Comparison of ENCODE assay signal across 1 cellular context in the genomic region with DNA sequence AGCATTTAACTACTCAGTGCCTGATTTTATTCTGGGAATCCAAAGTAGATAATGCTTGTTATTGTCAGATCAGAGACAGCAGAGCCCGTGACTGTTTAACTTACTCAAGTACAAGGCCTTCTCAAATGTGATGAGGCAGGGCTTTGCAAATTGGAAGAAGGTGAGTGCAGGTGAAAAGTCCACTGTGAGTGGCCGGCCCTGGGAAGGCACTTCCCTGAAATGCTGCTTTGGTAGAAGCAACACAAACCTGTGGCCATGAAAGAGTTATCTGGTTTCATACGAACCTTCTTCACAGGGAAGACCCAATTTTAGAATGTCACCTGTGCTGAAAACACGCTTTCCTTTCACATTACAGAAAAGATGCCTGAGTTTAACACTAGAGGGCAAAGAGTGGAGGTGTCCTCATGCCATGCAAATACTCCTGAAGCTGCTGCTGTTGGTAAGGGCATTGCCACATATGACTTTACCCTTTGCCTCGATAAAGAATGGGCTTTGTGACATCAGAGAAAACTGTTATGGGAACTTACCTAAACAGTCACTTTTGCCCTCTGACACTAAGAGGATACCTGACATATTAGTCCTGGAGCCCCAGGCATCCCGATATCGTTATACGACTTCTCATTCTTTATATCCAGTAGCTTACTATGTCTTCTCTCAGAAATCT.
A peak's percentile ranks its signal among the peaks of the same experiment; 100 is the strongest.
TF ChIP-seq lines count a peak whose summit lies in the region.

No MANE protein-coding gene starts in this region.

TF ChIP-seq in liver, 16 proteins besides CTCF, POLR2A, EP300 and RAD21:
- TF ChIP-seq NR2F2 (IDR thresholded peaks at IDR 0.05) (peak; percentile 28), FOXA1 (IDR thresholded peaks at IDR 0.05) (no peak), RXRA (IDR thresholded peaks at IDR 0.05) (peak; percentile 95 to 99), FOXA2 (IDR thresholded peaks at IDR 0.05) (no peak), SP1 (IDR thresholded peaks at IDR 0.05) (peak; percentile 95), JUND (IDR thresholded peaks at IDR 0.05) (peak; percentile 58 to 79), TAF1 (conservative IDR thresholded peaks at IDR 0.05) (no peak), YY1 (IDR thresholded peaks at IDR 0.05) (peak; percentile 62), HNF4A (conservative IDR thresholded peaks at IDR 0.05) (peak; percentile 84 to 86), HNF4G (IDR thresholded peaks at IDR 0.05) (peak; percentile 69), EGR1 (IDR thresholded peaks at IDR 0.05; ENCODE audit: low read depth in 2 of 2) (no peak), GABPA (IDR thresholded peaks at IDR 0.05 in 1 of 2, conservative IDR thresholded peaks at IDR 0.05 in 1 of 2) (no peak)
- TF ChIP-seq, protein P1, sequence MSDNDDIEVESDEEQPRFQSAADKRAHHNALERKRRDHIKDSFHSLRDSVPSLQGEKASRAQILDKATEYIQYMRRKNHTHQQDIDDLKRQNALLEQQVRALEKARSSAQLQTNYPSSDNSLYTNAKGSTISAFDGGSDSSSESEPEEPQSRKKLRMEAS (IDR thresholded peaks at IDR 0.05), result peak; percentile 37
- TF ChIP-seq, protein P2, sequence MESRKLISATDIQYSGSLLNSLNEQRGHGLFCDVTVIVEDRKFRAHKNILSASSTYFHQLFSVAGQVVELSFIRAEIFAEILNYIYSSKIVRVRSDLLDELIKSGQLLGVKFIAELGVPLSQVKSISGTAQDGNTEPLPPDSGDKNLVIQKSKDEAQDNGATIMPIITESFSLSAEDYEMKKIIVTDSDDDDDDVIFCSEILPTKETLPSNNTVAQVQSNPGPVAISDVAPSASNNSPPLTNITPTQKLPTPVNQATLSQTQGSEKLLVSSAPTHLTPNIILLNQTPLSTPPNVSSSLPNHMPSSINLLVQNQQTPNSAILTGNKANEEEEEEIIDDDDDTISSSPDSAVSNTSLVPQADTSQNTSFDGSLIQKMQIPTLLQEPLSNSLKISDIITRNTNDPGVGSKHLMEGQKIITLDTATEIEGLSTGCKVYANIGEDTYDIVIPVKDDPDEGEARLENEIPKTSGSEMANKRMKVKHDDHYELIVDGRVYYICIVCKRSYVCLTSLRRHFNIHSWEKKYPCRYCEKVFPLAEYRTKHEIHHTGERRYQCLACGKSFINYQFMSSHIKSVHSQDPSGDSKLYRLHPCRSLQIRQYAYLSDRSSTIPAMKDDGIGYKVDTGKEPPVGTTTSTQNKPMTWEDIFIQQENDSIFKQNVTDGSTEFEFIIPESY (IDR thresholded peaks at IDR 0.05), result no peak
- TF ChIP-seq, protein P3, sequence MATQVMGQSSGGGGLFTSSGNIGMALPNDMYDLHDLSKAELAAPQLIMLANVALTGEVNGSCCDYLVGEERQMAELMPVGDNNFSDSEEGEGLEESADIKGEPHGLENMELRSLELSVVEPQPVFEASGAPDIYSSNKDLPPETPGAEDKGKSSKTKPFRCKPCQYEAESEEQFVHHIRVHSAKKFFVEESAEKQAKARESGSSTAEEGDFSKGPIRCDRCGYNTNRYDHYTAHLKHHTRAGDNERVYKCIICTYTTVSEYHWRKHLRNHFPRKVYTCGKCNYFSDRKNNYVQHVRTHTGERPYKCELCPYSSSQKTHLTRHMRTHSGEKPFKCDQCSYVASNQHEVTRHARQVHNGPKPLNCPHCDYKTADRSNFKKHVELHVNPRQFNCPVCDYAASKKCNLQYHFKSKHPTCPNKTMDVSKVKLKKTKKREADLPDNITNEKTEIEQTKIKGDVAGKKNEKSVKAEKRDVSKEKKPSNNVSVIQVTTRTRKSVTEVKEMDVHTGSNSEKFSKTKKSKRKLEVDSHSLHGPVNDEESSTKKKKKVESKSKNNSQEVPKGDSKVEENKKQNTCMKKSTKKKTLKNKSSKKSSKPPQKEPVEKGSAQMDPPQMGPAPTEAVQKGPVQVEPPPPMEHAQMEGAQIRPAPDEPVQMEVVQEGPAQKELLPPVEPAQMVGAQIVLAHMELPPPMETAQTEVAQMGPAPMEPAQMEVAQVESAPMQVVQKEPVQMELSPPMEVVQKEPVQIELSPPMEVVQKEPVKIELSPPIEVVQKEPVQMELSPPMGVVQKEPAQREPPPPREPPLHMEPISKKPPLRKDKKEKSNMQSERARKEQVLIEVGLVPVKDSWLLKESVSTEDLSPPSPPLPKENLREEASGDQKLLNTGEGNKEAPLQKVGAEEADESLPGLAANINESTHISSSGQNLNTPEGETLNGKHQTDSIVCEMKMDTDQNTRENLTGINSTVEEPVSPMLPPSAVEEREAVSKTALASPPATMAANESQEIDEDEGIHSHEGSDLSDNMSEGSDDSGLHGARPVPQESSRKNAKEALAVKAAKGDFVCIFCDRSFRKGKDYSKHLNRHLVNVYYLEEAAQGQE (IDR thresholded peaks at IDR 0.05), result peak; percentile 68
- TF ChIP-seq, protein P4, sequence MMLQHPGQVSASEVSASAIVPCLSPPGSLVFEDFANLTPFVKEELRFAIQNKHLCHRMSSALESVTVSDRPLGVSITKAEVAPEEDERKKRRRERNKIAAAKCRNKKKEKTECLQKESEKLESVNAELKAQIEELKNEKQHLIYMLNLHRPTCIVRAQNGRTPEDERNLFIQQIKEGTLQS (IDR thresholded peaks at IDR 0.05), result peak; percentile 61
